11 cellular contexts compared by ENCODE assay signal in the genomic region with DNA sequence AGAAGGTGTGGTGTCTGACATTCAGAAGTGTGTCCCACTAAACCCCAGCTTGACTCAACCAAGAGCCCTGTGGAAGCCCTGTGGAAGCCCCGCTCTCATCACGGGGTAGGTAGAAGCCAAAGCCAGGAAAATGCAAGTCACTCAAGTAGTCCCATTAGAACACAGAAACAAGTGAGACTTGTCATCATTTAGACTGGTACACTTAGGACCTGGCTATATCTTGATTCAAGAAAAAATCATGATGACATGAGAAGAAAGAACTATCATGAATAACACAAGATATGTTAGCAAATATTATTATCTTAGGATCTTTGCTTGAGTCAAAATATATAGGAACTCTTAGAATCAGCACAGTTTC. TPM values are rescaled to one million over a fixed set of nuclear protein-coding genes. Genes with fewer than 3 reads are reported as not detected.
DNase-seq lines count a peak whose midpoint lies in the region; ATAC-seq and TF ChIP-seq lines count a peak whose summit lies in the region.
"Had no signal": no experiment of that assay in that cellular context is flagged by ENCODE, and none has a peak within 500 bp of the region (broad histone marks: within the 10 kb centered on the region; RNA-seq: fewer than 3 reads in every experiment).

No MANE protein-coding gene starts in this region.

- no peak overlapping the region for H3K4me2 ChIP-seq in GM23248 (ENCODE audit: unreplicated experiment)
- H3K4me2 ChIP-seq in PC-3 (ENCODE audit: low read length), result no peak overlapping the region
- no peak overlapping the region for H3K4me2 ChIP-seq in mesenchymal stem cell (ENCODE audit: low read length, poor library complexity, severe bottlenecking)
- no peak overlapping the region for H3K4me2 ChIP-seq in neuronal stem cell (ENCODE audit: insufficient read depth, low read length, poor library complexity, severe bottlenecking)

- H3K18ac ChIP-seq in mesenchymal stem cell (ENCODE audit: low read depth in 1 of 2, low read length in 2 of 2) (no peak overlapping the region), neuronal stem cell (ENCODE audit: low read length) (no peak overlapping the region)

- peaks cover 2% of the 10 kb centered on the region for H3K79me1 ChIP-seq in mesenchymal stem cell (replicated peaks; ENCODE audit: low read length, poor library complexity, severe bottlenecking)
- H3K79me1 ChIP-seq in neuronal stem cell (ENCODE audit: low read depth, low read length), result no peaks in the 10 kb centered on the region

- ATAC-seq in PC-3 (no peak), HG02763 (IDR thresholded peaks at IDR 0.05; ENCODE audit: unreplicated experiment) (no peak)

- in situ Hi-C loops in GM23248 (cut with MboI), result no loop called here

- no TSS peak for BruUV-seq in PC-3 (replicated peaks; lab: Mats Ljungman, UMichigan)

- H4K91ac ChIP-seq in mesenchymal stem cell (ENCODE audit: low read length) (no peak overlapping the region), neuronal stem cell (ENCODE audit: low read depth, low read length, poor library complexity) (no peak overlapping the region)

- H2BK12ac ChIP-seq in mesenchymal stem cell (ENCODE audit: low read length in 2 of 2), result no peak overlapping the region
- no peak overlapping the region for H2BK12ac ChIP-seq in neuronal stem cell (ENCODE audit: low read length)

- POLR2A ChIA-PET in PC-3 (lab: Charles Lee; ENCODE audit: unreplicated experiment), result no interaction called here

- H3K27me3 ChIP-seq in GM23248 (replicated peaks; ENCODE audit: insufficient read depth), result peaks cover 8% of the 10 kb centered on the region; the same call in 1 of the 2 replicates
- H3K27me3 ChIP-seq in PC-3 (ENCODE audit: low read length), result no peaks in the 10 kb centered on the region
- no peaks in the 10 kb centered on the region for H3K27me3 ChIP-seq in mesenchymal stem cell (ENCODE audit: control insufficient read depth in 1 of 2, insufficient read depth in 1 of 2, low read length in 2 of 2)
- peaks cover 0 to 35% (median 0%) of the 10 kb centered on the region in 3 experiments for H3K27me3 ChIP-seq in neuronal stem cell (ENCODE audit: control insufficient read depth in 3 of 3, insufficient read depth in 3 of 3, low read depth in 1 of 3, low read length in 3 of 3)
- H3K27me3 ChIP-seq: BE2C had no signal

- H2BK120ac ChIP-seq in mesenchymal stem cell (ENCODE audit: low read depth, low read length), result no peak overlapping the region
- H2BK120ac ChIP-seq in neuronal stem cell (ENCODE audit: low read depth, low read length), result no peak overlapping the region

- no peaks in the 10 kb centered on the region for H3K36me3 ChIP-seq in GM23248 (ENCODE audit: low read depth)
- no peaks in the 10 kb centered on the region for H3K36me3 ChIP-seq in PC-3 (ENCODE audit: low read depth, low read length)
- no peaks in the 10 kb centered on the region for H3K36me3 ChIP-seq in mesenchymal stem cell (ENCODE audit: control insufficient read depth in 1 of 2, insufficient read depth in 2 of 2, low read depth in 1 of 2, low read length in 2 of 2)
- no peaks in the 10 kb centered on the region for H3K36me3 ChIP-seq in neuronal stem cell (replicated peaks in 1 of 2; ENCODE audit: control insufficient read depth in 2 of 2, insufficient read depth in 2 of 2, low read length in 2 of 2)
- H3K36me3 ChIP-seq: BE2C, HAP-1 had no signal

- H3K23ac ChIP-seq in mesenchymal stem cell (ENCODE audit: low read length in 2 of 2) (no peak overlapping the region), neuronal stem cell (ENCODE audit: low read depth, low read length, poor library complexity) (no peak overlapping the region)

- H4K8ac ChIP-seq in mesenchymal stem cell (ENCODE audit: low read length) (no peak overlapping the region), neuronal stem cell (ENCODE audit: low read depth, low read length) (no peak overlapping the region)

- 0 out of 2 replicates have a peak overlapping the region, but pooled peaks have one; percentile 22 for H2AFZ ChIP-seq in GM23248
- peak overlapping the region; percentile 51; the same call in 1 of the 2 replicates for H2AFZ ChIP-seq in PC-3 (ENCODE audit: low read length)
- no peak overlapping the region for H2AFZ ChIP-seq in mesenchymal stem cell (ENCODE audit: low read depth, low read length)
- H2AFZ ChIP-seq in neuronal stem cell (ENCODE audit: low read length), result no peak overlapping the region

- H3K9ac ChIP-seq in GM23248, result no peak overlapping the region
- H3K9ac ChIP-seq in PC-3 (ENCODE audit: low read length), result no peak overlapping the region
- H3K9ac ChIP-seq in mesenchymal stem cell (ENCODE audit: low read length), result peak overlapping the region; percentile 30
- H3K9ac ChIP-seq in neuronal stem cell (ENCODE audit: low read depth, low read length, poor library complexity), result no peak overlapping the region

- H3K4me1 ChIP-seq in GM23248 (ENCODE audit: insufficient read depth) (peaks cover 9% of the 10 kb centered on the region; the same call in 1 of the 2 replicates), PC-3 (ENCODE audit: insufficient read depth, low read length) (no peaks in the 10 kb centered on the region), mesenchymal stem cell (ENCODE audit: control insufficient read depth, insufficient read depth, low read depth, low read length) (peaks cover 4% of the 10 kb centered on the region), neuronal stem cell (ENCODE audit: control insufficient read depth in 2 of 2, insufficient read depth in 1 of 2, low read depth in 1 of 2, low read length in 2 of 2) (no peaks in the 10 kb centered on the region)
- H3K4me1 ChIP-seq: BE2C, HAP-1 had no signal

- H3K9me2 ChIP-seq in GM23248 (ENCODE audit: insufficient read depth) (no peaks in the 10 kb centered on the region), PC-3 (replicated peaks; ENCODE audit: low read length) (no peaks in the 10 kb centered on the region)

- no peaks in the 10 kb centered on the region for H3K9me3 ChIP-seq in GM23248 (ENCODE audit: low read depth)
- H3K9me3 ChIP-seq in PC-3 (ENCODE audit: low read length), result no peaks in the 10 kb centered on the region
- H3K9me3 ChIP-seq in mesenchymal stem cell (ENCODE audit: control insufficient read depth, low read length), result no peaks in the 10 kb centered on the region
- no peaks in the 10 kb centered on the region for H3K9me3 ChIP-seq in neuronal stem cell (replicated peaks in 1 of 2; ENCODE audit: control insufficient read depth in 2 of 2, insufficient read depth in 1 of 2, low read depth in 1 of 2, low read length in 2 of 2)
- H3K9me3 ChIP-seq: BE2C, HAP-1 had no signal

- 42 to 45% methylated on average over 2 of the region's 2 CpGs for WGBS in GM23248 (ENCODE audit: low coverage in 1 of 2, low lambda C conversion rate in 2 of 2, missing lambda C conversion rate in 2 of 2), 2 experiments
- WGBS in mesenchymal stem cell, result 81% methylated on average over 2 of the region's 2 CpGs
- WGBS in neuronal stem cell (ENCODE audit: extremely low coverage in 2 of 2, insufficient read length in 2 of 2, insufficient replicate concordance in 1 of 2), 2 donors, result no CpG with 5 or more reads among the region's 2 CpGs

- H2BK5ac ChIP-seq in mesenchymal stem cell (ENCODE audit: low read depth, low read length, poor library complexity, severe bottlenecking) (no peak overlapping the region), neuronal stem cell (ENCODE audit: low read length) (no peak overlapping the region)

- CTCF ChIA-PET in PC-3 (lab: Charles Lee), result no interaction called here

- H3K4me3 ChIP-seq in GM23248, result no peak overlapping the region
- H3K4me3 ChIP-seq in PC-3 (ENCODE audit: low read length), result no peak overlapping the region
- H3K4me3 ChIP-seq in mesenchymal stem cell (ENCODE audit: insufficient read depth in 1 of 2, low read depth in 1 of 2, low read length in 2 of 2), result no peak overlapping the region
- H3K4me3 ChIP-seq in neuronal stem cell (ENCODE audit: low read length in 2 of 2), result no peak overlapping the region
- H3K4me3 ChIP-seq: HAP-1 had no signal

- intact Hi-C loops in PC-3 (cut with micrococcal nuclease), result no loop called here

- H3F3A ChIP-seq in GM23248 (ENCODE audit: insufficient read depth) (no peaks in the 10 kb centered on the region), PC-3 (ENCODE audit: low read length, unreplicated experiment) (no peaks in the 10 kb centered on the region)

- H3K14ac ChIP-seq in mesenchymal stem cell (ENCODE audit: low read length in 2 of 2) (no peak overlapping the region), neuronal stem cell (ENCODE audit: low read length) (no peak overlapping the region)

- H2BK15ac ChIP-seq in mesenchymal stem cell (ENCODE audit: low read depth, poor library complexity, severe bottlenecking) (no peak overlapping the region), neuronal stem cell (ENCODE audit: low read length) (no peak overlapping the region)

- no peaks in the 10 kb centered on the region for H4K20me1 ChIP-seq in GM23248 (ENCODE audit: insufficient read depth)
- no peaks in the 10 kb centered on the region for H4K20me1 ChIP-seq in PC-3 (ENCODE audit: low read length)

- no peak overlapping the region for H3K27ac ChIP-seq in GM23248
- no peak overlapping the region for H3K27ac ChIP-seq in PC-3 (ENCODE audit: low read length)
- no peak overlapping the region for H3K27ac ChIP-seq in mesenchymal stem cell (ENCODE audit: low read length, poor library complexity, severe bottlenecking)
- H3K27ac ChIP-seq in neuronal stem cell (replicated peaks; ENCODE audit: low read length), result no peak overlapping the region

- H3K4ac ChIP-seq in mesenchymal stem cell (ENCODE audit: low read depth in 1 of 2, low read length in 2 of 2) (no peak overlapping the region), neuronal stem cell (ENCODE audit: low read length) (no peak overlapping the region)

- TF ChIP-seq CTCF in PC-3 (conservative IDR thresholded peaks at IDR 0.05; ENCODE audit: low read depth, low read length), result no peak

- DNase-seq in GM23248 (no peak), PC-3 (no peak), mesenchymal stem cell (no peak), neuronal stem cell (ENCODE audit: low spot score) (no peak), DMS 273 treated with DMSO at 0.1 percent for 48 hours (lab: John Stamatoyannopoulos, UW) (no peak)
- DNase-seq: CD8-positive, alpha-beta memory T cell had no signal

- H2AK5ac ChIP-seq in mesenchymal stem cell (ENCODE audit: low read length, severe bottlenecking) (peak overlapping the region; percentile 71), neuronal stem cell (ENCODE audit: low read depth, low read length) (no peak overlapping the region)

- no peaks in the 10 kb centered on the region for H3K79me2 ChIP-seq in GM23248 (ENCODE audit: insufficient read depth)
- no peaks in the 10 kb centered on the region for H3K79me2 ChIP-seq in PC-3 (ENCODE audit: low read length)

RNA-seq across cellular contexts. Expression of a gene that starts 28.2 kb away (rescaled TPM):
- not detected in 2 replicates for total RNA-seq in GM23248 (2014; rRNA removed; shearing (Covaris generic))
- polyA plus RNA-seq in GM23248 (2016; fragmentation: Nextera tagmentation; extraction: Ambion mirVana), result not detected in 2 replicates
- total RNA-seq in PC-3 (2014; rRNA removed), result not detected in 2 replicates
- polyA plus RNA-seq in mesenchymal stem cell (2013, experiment 1 of 2), result 17.1 TPM
- 17.2 TPM for polyA plus RNA-seq in mesenchymal stem cell (2013, experiment 2 of 2)
- polyA plus RNA-seq in neuronal stem cell (2013, experiment 1 of 2), result 15.0 TPM
- polyA plus RNA-seq in neuronal stem cell (2013, experiment 2 of 2), result 15.4 TPM
- total RNA-seq: A172; CD8-positive, alpha-beta memory T cell had no signal
- polyA plus RNA-seq: CD4-positive, CD25-positive, alpha-beta regulatory T cell; CD8-positive, alpha-beta memory T cell had no signal

Comparison
In these comparisons a context has a peak if more than half of its experiments do, and no peak if none do; other contexts are left out.
1. H2AFZ ChIP-seq: peak in GM23248 (single experiment) and PC-3 (single experiment); none in mesenchymal stem cell (single experiment) and neuronal stem cell (single experiment).